Comparison of ENCODE assay signal across 8 cellular contexts in genomic region chr10:12181065-12181775, GRCh38. TPM values are rescaled to one million over a fixed set of nuclear protein-coding genes. Genes with fewer than 3 reads are reported as not detected.
A peak's percentile ranks its signal among the peaks of the same experiment; 100 is the strongest.
DNase-seq lines count a peak whose midpoint lies in the region; ATAC-seq and TF ChIP-seq lines count a peak whose summit lies in the region.

No MANE protein-coding gene starts in this region.

- no peak overlapping the region for H3K27ac ChIP-seq in coronary artery

- peak; percentile 82 for DNase-seq in SKM-1 treated with dmso at 0.1 percent for 144 hours (lab: John Stamatoyannopoulos, UW; ENCODE audit: unreplicated experiment)
- DNase-seq in activated naive CD4-positive, alpha-beta T cell treated with Interleukin-2 at 50 U/mL for 16 hours: peak; percentile 79
- peak; percentile 63 to 64 for DNase-seq in stimulated activated CD4-positive, alpha-beta T cell treated with anti-CD3 and anti-CD28 coated beads, Interleukin-2, amount 100 ng/mL, for 24 hours
- no peak for DNase-seq in MG63
- DNase-seq in coronary artery (ENCODE audit: low spot score): no peak
- DNase-seq in middle frontal gyrus (ENCODE audit: extremely low spot score, low spot score): no peak

- H3K4me3 ChIP-seq in MG63: no peak overlapping the region
- no peak overlapping the region for H3K4me3 ChIP-seq in coronary artery

- TF ChIP-seq CTCF in coronary artery (IDR thresholded peaks at IDR 0.05): no peak

- peak; percentile 94 for ATAC-seq in GM19455 (IDR thresholded peaks at IDR 0.05; ENCODE audit: unreplicated experiment)
- ATAC-seq in HG02798 (IDR thresholded peaks at IDR 0.05; ENCODE audit: poor library complexity, unreplicated experiment): no peak

- H3K27me3 ChIP-seq in MG63: no peaks in the 10 kb centered on the region

- no peaks in the 10 kb centered on the region for H3K9me3 ChIP-seq in MG63

- peaks cover 74% of the 10 kb centered on the region for H3K36me3 ChIP-seq in MG63

RNA-seq across cellular contexts. Expression of gene NUDT5, which starts 14.5 kb away (rescaled TPM):
- 67.7 and 78.4 TPM in 2 replicates for total RNA-seq in MG63 (2014; rRNA removed; shearing (Covaris generic); ENCODE audit: low replicate concordance)

RNA-seq across cellular contexts. Expression of gene CDC123, which starts 14.8 kb away (rescaled TPM):
- 201 and 294 TPM in 2 replicates for total RNA-seq in MG63 (2014; rRNA removed; shearing (Covaris generic); ENCODE audit: low replicate concordance)

RNA-seq across cellular contexts. Expression of gene SEC61A2, which starts 51.7 kb away (rescaled TPM):
- 0.30 and 3.9 TPM in 2 replicates for total RNA-seq in MG63 (2014; rRNA removed; shearing (Covaris generic); ENCODE audit: low replicate concordance)

Comparison
In these comparisons a context has a peak if more than half of its experiments do, and no peak if none do; other contexts are left out.
1. DNase-seq: peak in SKM-1 treated with dmso at 0.1 percent for 144 hours (single experiment), activated naive CD4-positive, alpha-beta T cell treated with Interleukin-2 at 50 U/mL for 16 hours (single experiment) and stimulated activated CD4-positive, alpha-beta T cell treated with anti-CD3 and anti-CD28 coated beads, Interleukin-2, amount 100 ng/mL, for 24 hours (2 of 2); none in MG63 (single experiment), coronary artery (single experiment) and middle frontal gyrus (single experiment).